ENCODE assay signal across 25 cellular contexts in the genomic region with DNA sequence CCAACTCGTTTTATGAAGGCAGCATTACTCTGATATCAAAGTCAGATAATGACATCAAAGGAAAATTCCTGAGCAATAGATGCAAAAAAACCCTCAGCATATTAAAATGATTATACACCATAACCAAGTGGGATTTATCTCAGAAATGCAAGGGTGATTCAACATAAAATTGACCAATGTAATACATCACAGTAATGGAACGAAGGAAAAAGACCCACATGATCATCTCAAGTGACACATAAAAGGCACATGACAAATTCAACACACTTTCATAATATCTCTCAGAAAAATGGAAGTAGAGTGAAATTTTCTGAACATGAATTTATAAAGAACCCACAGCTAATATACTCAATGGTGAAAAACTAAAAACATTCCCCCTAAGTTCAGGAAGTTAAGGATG.
"Had no signal": no experiment of that assay in that cellular context is flagged by ENCODE, and none has a peak within 500 bp of the region (broad histone marks: within the 10 kb centered on the region; RNA-seq: fewer than 3 reads in every experiment).

No MANE protein-coding gene starts in this region.

- H3K4me1 ChIP-seq: breast epithelium, SJCRH30 had no signal

- H3K9me2 ChIP-seq: SK-N-SH had no signal

- H3K4me2 ChIP-seq: SK-N-SH had no signal

- H3K27me3 ChIP-seq: breast epithelium, SJCRH30 had no signal

- H3K9ac ChIP-seq: SK-N-SH had no signal

- H3K9me3 ChIP-seq: SJCRH30 had no signal

- H3K27ac ChIP-seq: breast epithelium, RWPE1, SJCRH30, VCaP had no signal

- ATAC-seq: activated T-cell treated with anti-CD3 and anti-CD28 coated beads, Interleukin-2, amount 50 U/mL, for 4 hours; Panc1 had no signal

- DNase-seq: activated CD4-positive, alpha-beta memory T cell treated with anti-CD3 and anti-CD28 coated beads for 36 hours; activated CD4-positive, alpha-beta T cell treated with anti-CD3 and anti-CD28 coated beads, Interleukin-2, amount 10 ng/mL, durations not matched to agents 7 days and 5 days; activated CD4-positive, CD25-positive, alpha-beta regulatory T cell; activated CD8-positive, alpha-beta memory T cell treated with anti-CD3 and anti-CD28 coated beads for 24 hours; activated gamma-delta T cell; activated naive CD4-positive, alpha-beta T cell treated with anti-CD3 and anti-CD28 coated beads for 36 hours; activated T-cell treated with anti-CD3 and anti-CD28 coated beads, Interleukin-2, amount 50 U/mL, for 4 hours; anterior cingulate cortex; caudate nucleus; NCI-H1105 treated with DMSO at 0.1 percent for 48 hours; NCI-H1436 treated with DMSO at 0.1 percent for 48 hours; NCI-H187; NCI-H2081; NCI-H446; NCI-H526; NK-92 treated with Interleukin-12 subunit alpha and Interleukin-12 subunit beta, amount 100 ng/mL, for 24 hours; OCI-M1; Right ventricle myocardium superior; SJCRH30; SK-N-SH; T-helper 1 cell had no signal

- H3K36me3 ChIP-seq: breast epithelium, SJCRH30 had no signal

- H3K4me3 ChIP-seq: breast epithelium, SJCRH30 had no signal
